Comparison of ENCODE assay signal across 10 cellular contexts in genomic region chr1:42963378-42964005, GRCh38. TPM values are rescaled to one million over a fixed set of nuclear protein-coding genes. Genes with fewer than 3 reads are reported as not detected.
DNase-seq lines count a peak whose midpoint lies in the region; ATAC-seq and TF ChIP-seq lines count a peak whose summit lies in the region.
"Had no signal": no experiment of that assay in that cellular context is flagged by ENCODE, and none has a peak within 500 bp of the region (broad histone marks: within the 10 kb centered on the region; RNA-seq: fewer than 3 reads in every experiment).

No MANE protein-coding gene starts in this region.

- POLR2A ChIA-PET in CD8-positive, alpha-beta T cell (lab: Charles Lee) = no interaction called here

- peaks cover 19% of the 10 kb centered on the region for H3K4me1 Mint-ChIP-seq in CD8-positive, alpha-beta T cell (ENCODE audit: low read depth)
- H3K4me1 Mint-ChIP-seq in mesothelial cell of epicardium = peaks cover 53% of the 10 kb centered on the region

- peak overlapping the region; percentile 5 for H3K27ac Mint-ChIP-seq in CD8-positive, alpha-beta T cell
- H3K27ac Mint-ChIP-seq in mesothelial cell of epicardium = peak overlapping the region; percentile 91
- H3K27ac Mint-ChIP-seq: activated B cell treated with CpG ODN at 0.5 μM for 24 hours had no signal

- no peaks in the 10 kb centered on the region for H3K27me3 ChIP-seq in CD8-positive, alpha-beta T cell (ENCODE audit: insufficient read depth, low read length)
- H3K27me3 ChIP-seq in colonic mucosa = no peaks in the 10 kb centered on the region
- no peaks in the 10 kb centered on the region for H3K27me3 ChIP-seq in ovary

- no peak overlapping the region for H3K27ac ChIP-seq in CD8-positive, alpha-beta T cell (ENCODE audit: low read depth, low read length)
- H3K27ac ChIP-seq in colonic mucosa (no peak overlapping the region), ovary (no peak overlapping the region)

- peak in 1 of 7 experiments; percentile 31 for DNase-seq in CD8-positive, alpha-beta T cell
- DNase-seq in NAMALWA (ENCODE audit: low spot score) = peak; percentile 19
- DNase-seq in astrocyte of the spinal cord (ENCODE audit: low read depth, low spot score) = peak; percentile 82
- no peak for DNase-seq in mesothelial cell of epicardium (ENCODE audit: low spot score in 2 of 2, unreplicated experiment in 2 of 2)
- no peak for DNase-seq in colonic mucosa
- DNase-seq in NCI-H1092 (lab: John Stamatoyannopoulos, UW) = no peak
- no peak for DNase-seq in ovary
- DNase-seq: activated B cell treated with CpG ODN at 0.5 μM for 24 hours; stimulated activated CD4-positive, alpha-beta T cell treated with anti-CD3 and anti-CD28 coated beads, Interleukin-2, amount 100 ng/mL, for 48 hours had no signal

- no peak for TF ChIP-seq POLR2A in ovary (IDR thresholded peaks at IDR 0.05)

- TF ChIP-seq CTCF in CD8-positive, alpha-beta T cell (IDR thresholded peaks at IDR 0.05) = no peak
- no peak for TF ChIP-seq CTCF in astrocyte of the spinal cord (IDR thresholded peaks at IDR 0.05; ENCODE audit: low read depth, low read length)
- TF ChIP-seq CTCF in mesothelial cell of epicardium (IDR thresholded peaks at IDR 0.05; ENCODE audit: unreplicated experiment) = no peak
- TF ChIP-seq CTCF in colonic mucosa (IDR thresholded peaks at IDR 0.05) = no peak
- no peak for TF ChIP-seq CTCF in ovary (IDR thresholded peaks at IDR 0.05)

- H3K4me3 Mint-ChIP-seq in CD8-positive, alpha-beta T cell = no peak overlapping the region
- peak overlapping the region; percentile 30 for H3K4me3 Mint-ChIP-seq in mesothelial cell of epicardium
- H3K4me3 Mint-ChIP-seq: activated B cell treated with CpG ODN at 0.5 μM for 24 hours had no signal

- no peaks in the 10 kb centered on the region for H3K27me3 Mint-ChIP-seq in CD8-positive, alpha-beta T cell (ENCODE audit: low read depth)
- H3K27me3 Mint-ChIP-seq in mesothelial cell of epicardium (ENCODE audit: low read depth) = no peaks in the 10 kb centered on the region

- no peaks in the 10 kb centered on the region for H3K36me3 ChIP-seq in CD8-positive, alpha-beta T cell (ENCODE audit: insufficient read depth, low read length)
- no peaks in the 10 kb centered on the region for H3K36me3 ChIP-seq in colonic mucosa
- no peaks in the 10 kb centered on the region for H3K36me3 ChIP-seq in ovary

- TF ChIP-seq EP300 in ovary (IDR thresholded peaks at IDR 0.05) = no peak

- CTCF ChIA-PET in CD8-positive, alpha-beta T cell (lab: Charles Lee) = interaction anchor here (1.3 to 2.9 kb wide), 2 partner anchors 40 to 110 kb away, joined by 4 to 15 read pairs; no protein-coding TSS in a partner anchor

- no peak overlapping the region for H3K9ac ChIP-seq in colonic mucosa (ENCODE audit: low read depth in 2 of 2, low read length in 2 of 2)

- intact Hi-C loops in CD8-positive, alpha-beta T cell (cut with DNase I, micrococcal nuclease) = no loop called here
- intact Hi-C loops in colonic mucosa (cut with DNase I) = no loop called here
- intact Hi-C loops in ovary (cut with DNase I) = no loop called here

- 4 to 6% (median 5%) methylated on average over 9 of the region's 9 CpGs for WGBS in ovary, 3 donors

- H3K4me3 ChIP-seq in CD8-positive, alpha-beta T cell (ENCODE audit: low read depth, low read length) = no peak overlapping the region
- H3K4me3 ChIP-seq in astrocyte of the spinal cord (ENCODE audit: low read depth, low read length) (no peak overlapping the region), colonic mucosa (no peak overlapping the region), ovary (no peak overlapping the region)

- H3K36me3 Mint-ChIP-seq in CD8-positive, alpha-beta T cell = peaks cover 2% of the 10 kb centered on the region
- H3K36me3 Mint-ChIP-seq in mesothelial cell of epicardium = no peaks in the 10 kb centered on the region

- in situ Hi-C loops in astrocyte of the spinal cord (cut with HindIII; ENCODE audit: low sequenced_read_pairs) = no loop called here

- no peaks in the 10 kb centered on the region for H3K9me3 Mint-ChIP-seq in CD8-positive, alpha-beta T cell
- H3K9me3 Mint-ChIP-seq in mesothelial cell of epicardium = no peaks in the 10 kb centered on the region
- H3K9me3 Mint-ChIP-seq: activated B cell treated with CpG ODN at 0.5 μM for 24 hours had no signal

- peaks cover 9% of the 10 kb centered on the region for H3K4me1 ChIP-seq in CD8-positive, alpha-beta T cell (ENCODE audit: insufficient read depth, low read length)
- H3K4me1 ChIP-seq in colonic mucosa = no peaks in the 10 kb centered on the region
- peaks cover 4% of the 10 kb centered on the region for H3K4me1 ChIP-seq in ovary (ENCODE audit: insufficient read depth)

- H3K9me3 ChIP-seq in CD8-positive, alpha-beta T cell (ENCODE audit: low read length) = no peaks in the 10 kb centered on the region
- H3K9me3 ChIP-seq in colonic mucosa = no peaks in the 10 kb centered on the region
- H3K9me3 ChIP-seq in ovary = no peaks in the 10 kb centered on the region

- no peak for ATAC-seq in CD8-positive, alpha-beta T cell
- ATAC-seq in GM21786 (IDR thresholded peaks at IDR 0.05; ENCODE audit: unreplicated experiment) = no peak

RNA-seq across cellular contexts. Expression of gene SLC2A1, which starts 4.8 kb away (rescaled TPM):
- total RNA-seq in CD8-positive, alpha-beta T cell = 10 to 100 TPM; 85.0 to 97.2 TPM
- 786 to 841 TPM (median 827 TPM) in 3 replicates for total RNA-seq in mesothelial cell of epicardium
- 100 to 1,000 TPM in 1 of 2 donors, 10 to 100 TPM in 1; 71.6 to 150 TPM for total RNA-seq in colonic mucosa
- 10 to 100 TPM; 10.3 to 65.4 (median 26.0) TPM for total RNA-seq in ovary
- 10 to 100 TPM; 11.4 to 11.7 TPM for polyA plus RNA-seq in ovary

Comparison
In these comparisons a context has a peak if more than half of its experiments do, and no peak if none do; other contexts are left out.
1. DNase-seq: peak in NAMALWA (single experiment) and astrocyte of the spinal cord (single experiment); none in mesothelial cell of epicardium (0 of 2), colonic mucosa (single experiment), NCI-H1092 (single experiment) and ovary (0 of 5).